Comparison of ENCODE assay signal across 21 cellular contexts in genomic region chr18:7094432-7094831, GRCh38. TPM values are rescaled to one million over a fixed set of nuclear protein-coding genes. Genes with fewer than 3 reads are reported as not detected.
"Had no signal": no experiment of that assay in that cellular context is flagged by ENCODE, and none has a peak within 500 bp of the region (broad histone marks: within the 10 kb centered on the region; RNA-seq: fewer than 3 reads in every experiment).

No MANE protein-coding gene starts in this region.

- ATAC-seq: activated naive CD8-positive, alpha-beta T cell treated with anti-CD3 and anti-CD28 coated beads, Interleukin-2, amount 50 U/mL, for 24 hours; activated T-cell treated with anti-CD3 and anti-CD28 coated beads, Interleukin-2, amount 50 U/mL, for 4 hours; psoas muscle; right lobe of liver; stimulated activated naive CD8-positive, alpha-beta T cell treated with anti-CD3 and anti-CD28 coated beads, Interleukin-15, amount 100 ng/mL, for 72 hours; T-helper 17 cell had no signal

- H3K4me1 Mint-ChIP-seq: activated naive CD4-positive, alpha-beta T cell treated with anti-CD3 and anti-CD28 coated beads, Interleukin-2, amount 10 ng/mL, durations not matched to agents 7 days and 5 days; activated naive CD8-positive, alpha-beta T cell treated with anti-CD3 and anti-CD28 coated beads, Interleukin-2, amount 50 U/mL, for 24 hours; stimulated activated naive CD8-positive, alpha-beta T cell treated with anti-CD3 and anti-CD28 coated beads, Interleukin-15, amount 100 ng/mL, for 72 hours; T-helper 17 cell had no signal

- FAIRE-seq: endothelial cell of umbilical vein had no signal

- H3K4me3 ChIP-seq: breast epithelium, psoas muscle, right lobe of liver, smooth muscle cell, testis, upper lobe of left lung had no signal

- H3K9me3 ChIP-seq: breast epithelium, psoas muscle, right lobe of liver, testis, upper lobe of left lung had no signal

- H3K4me3 Mint-ChIP-seq: activated naive CD4-positive, alpha-beta T cell treated with anti-CD3 and anti-CD28 coated beads, Interleukin-2, amount 10 ng/mL, durations not matched to agents 7 days and 5 days; activated naive CD8-positive, alpha-beta T cell treated with anti-CD3 and anti-CD28 coated beads, Interleukin-2, amount 50 U/mL, for 24 hours; activated T-cell treated with anti-CD3 and anti-CD28 coated beads, Interleukin-2, amount 50 U/mL, for 4 hours; dendritic cell treated with granulocyte-macrophage colony-stimulating factor and Interleukin-4, amounts not matched to agents 40 ng/mL and 50 ng/mL, for 4 days; neural crest cell; stimulated activated naive CD8-positive, alpha-beta T cell treated with anti-CD3 and anti-CD28 coated beads, Interleukin-15, amount 100 ng/mL, for 72 hours; T-helper 17 cell had no signal

- H3K36me3 Mint-ChIP-seq: activated naive CD4-positive, alpha-beta T cell treated with anti-CD3 and anti-CD28 coated beads, Interleukin-2, amount 10 ng/mL, durations not matched to agents 7 days and 5 days had no signal

- H3K36me3 ChIP-seq: breast epithelium, right lobe of liver, upper lobe of left lung had no signal

- H3K27me3 Mint-ChIP-seq: activated naive CD4-positive, alpha-beta T cell treated with anti-CD3 and anti-CD28 coated beads, Interleukin-2, amount 10 ng/mL, durations not matched to agents 7 days and 5 days; dendritic cell treated with granulocyte-macrophage colony-stimulating factor and Interleukin-4, amounts not matched to agents 40 ng/mL and 50 ng/mL, for 4 days; stimulated activated naive CD8-positive, alpha-beta T cell treated with anti-CD3 and anti-CD28 coated beads, Interleukin-15, amount 100 ng/mL, for 72 hours; T-helper 17 cell had no signal

- H3K27ac ChIP-seq: psoas muscle, right lobe of liver, testis, upper lobe of left lung, VCaP had no signal

- H3K4me1 ChIP-seq: breast epithelium, psoas muscle, right lobe of liver, upper lobe of left lung had no signal

- DNase-seq: activated CD4-positive, alpha-beta T cell treated with anti-CD3 and anti-CD28 coated beads, Interleukin-2, amount 50 U/mL, for 1 hour; activated CD4-positive, CD25-positive, alpha-beta regulatory T cell treated with anti-CD3 and anti-CD28 coated beads, Interleukin-2, amount 50 U/mL, for 72 hours; activated CD8-positive, alpha-beta memory T cell treated with anti-CD3 and anti-CD28 coated beads, Interleukin-2, amount 50 U/mL, for 4 hours; activated naive CD4-positive, alpha-beta T cell treated with anti-CD3 and anti-CD28 coated beads, Interleukin-2, amount 10 ng/mL, durations not matched to agents 7 days and 5 days; activated naive CD8-positive, alpha-beta T cell treated with anti-CD3 and anti-CD28 coated beads, Interleukin-2, amount 50 U/mL, for 24 hours; activated T-cell treated with anti-CD3 and anti-CD28 coated beads, Interleukin-2, amount 50 U/mL, for 4 hours; effector CD8-positive, alpha-beta T cell; islet precursor cell; psoas muscle; right lobe of liver; stimulated activated CD4-positive, alpha-beta T cell treated with anti-CD3 and anti-CD28 coated beads, Interleukin-4, amount 100 ng/mL, for 1 hour; stimulated activated naive CD8-positive, alpha-beta T cell treated with anti-CD3 and anti-CD28 coated beads, Interleukin-15, amount 100 ng/mL, for 72 hours; T-helper 17 cell; testis; upper lobe of left lung had no signal

- H3K9me3 Mint-ChIP-seq: dendritic cell treated with granulocyte-macrophage colony-stimulating factor and Interleukin-4, amounts not matched to agents 40 ng/mL and 50 ng/mL, for 4 days; neural crest cell; stimulated activated naive CD8-positive, alpha-beta T cell treated with anti-CD3 and anti-CD28 coated beads, Interleukin-15, amount 100 ng/mL, for 72 hours had no signal

- H3K27ac Mint-ChIP-seq: activated naive CD4-positive, alpha-beta T cell treated with anti-CD3 and anti-CD28 coated beads, Interleukin-2, amount 10 ng/mL, durations not matched to agents 7 days and 5 days; activated naive CD8-positive, alpha-beta T cell treated with anti-CD3 and anti-CD28 coated beads, Interleukin-2, amount 50 U/mL, for 24 hours; dendritic cell treated with granulocyte-macrophage colony-stimulating factor and Interleukin-4, amounts not matched to agents 40 ng/mL and 50 ng/mL, for 4 days; stimulated activated naive CD8-positive, alpha-beta T cell treated with anti-CD3 and anti-CD28 coated beads, Interleukin-15, amount 100 ng/mL, for 72 hours; T-helper 17 cell had no signal

RNA-seq across cellular contexts. Expression of gene LAMA1, which starts 23.2 kb away (rescaled TPM):
- total RNA-seq: endothelial cell of umbilical vein, T-helper 17 cell had no signal
